In the genomic region with DNA sequence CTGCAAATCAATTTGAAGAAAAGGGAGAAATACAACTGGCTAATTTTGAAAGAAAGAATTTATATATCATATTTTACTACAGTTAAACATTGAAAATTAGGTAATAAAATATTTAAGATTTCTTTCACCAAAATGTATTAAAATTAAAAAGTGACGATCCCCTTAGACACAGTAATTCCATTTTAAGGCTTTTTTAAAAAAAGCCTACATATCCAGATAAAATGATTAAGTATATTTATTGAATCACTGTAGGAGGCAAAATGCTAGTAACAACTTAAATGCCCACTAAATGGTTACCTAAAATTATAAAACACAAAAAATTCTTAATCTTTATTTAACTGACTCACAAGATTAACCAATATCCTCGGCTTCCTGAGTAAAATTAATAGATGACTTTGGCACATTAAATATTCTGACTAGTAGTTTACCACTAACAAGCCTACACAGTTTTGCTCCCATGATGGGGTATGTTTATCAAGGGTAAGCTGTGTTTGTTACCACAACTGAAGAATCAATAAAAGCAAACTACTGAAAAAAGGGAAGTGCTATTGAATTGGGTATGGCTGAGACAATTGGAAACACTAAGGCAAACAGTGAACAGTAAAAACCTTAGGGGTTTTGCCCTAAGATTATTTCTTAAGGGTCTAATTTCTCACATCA, we compare ENCODE assay signal across 13 cellular contexts. TPM values are rescaled to one million over a fixed set of nuclear protein-coding genes. Genes with fewer than 3 reads are reported as not detected.
DNase-seq lines count a peak whose midpoint lies in the region; ATAC-seq and TF ChIP-seq lines count a peak whose summit lies in the region.
"Had no signal": no experiment of that assay in that cellular context is flagged by ENCODE, and none has a peak within 500 bp of the region (broad histone marks: within the 10 kb centered on the region; RNA-seq: fewer than 3 reads in every experiment).

No MANE protein-coding gene starts in this region.

- peak overlapping the region; percentile 56; the same call in 1 of the 2 replicates for H3K27ac ChIP-seq in IMR-90 (ENCODE audit: insufficient read depth, low read length)
- peak overlapping the region; percentile 49 to 75 (median 72) for H3K27ac ChIP-seq in gastrocnemius medialis
- H3K27ac ChIP-seq: WERI-Rb-1 had no signal

- H3K4me3 ChIP-seq in IMR-90 (ENCODE audit: insufficient read depth, low read depth, low read length): no peak overlapping the region
- no peak overlapping the region for H3K4me3 ChIP-seq in gastrocnemius medialis

- peak overlapping the region; percentile 35 to 94; a peak in 3 of 4 replicates for H4K8ac ChIP-seq in IMR-90 (ENCODE audit: low read depth in 2 of 2, low read length in 2 of 2)

- intact Hi-C loops in IMR-90 (cut with micrococcal nuclease): loop anchor here (2.0 kb wide), 2 partner anchors 19 to 27 kb away; partner anchors contain the start of gene ANKRD28
- intact Hi-C loops in gastrocnemius medialis (cut with DNase I; ENCODE audit: low total_unique reads): no loop called here
- intact Hi-C loops in sciatic nerve (cut with DNase I): no loop called here

- in situ Hi-C loops in IMR-90 (cut with MboI; ENCODE audit: low sequenced_read_pairs): no loop called here
- in situ Hi-C loops in gastrocnemius medialis (cut with MboI; ENCODE audit: low sequenced_read_pairs in 4 of 4): no loop called here
- in situ Hi-C loops in GM13976 (cut with MboI; ENCODE audit: low sequenced_read_pairs, unreplicated experiment): no loop called here

- H3K56ac ChIP-seq in IMR-90 (ENCODE audit: extremely low read depth, insufficient read depth, low read length): 0 out of 2 replicates have a peak overlapping the region, but pooled peaks have one; percentile 24

- no CpG with 5 or more reads among the region's 2 CpGs for WGBS in IMR-90 (ENCODE audit: extremely low coverage in 2 of 2, insufficient read length in 1 of 2), 2 experiments

- peaks cover 65% of the 10 kb centered on the region for H3K36me3 Mint-ChIP-seq in brain

- no peak overlapping the region for H3K4me3 Mint-ChIP-seq in brain

- H3K9me1 ChIP-seq in IMR-90 (ENCODE audit: insufficient read depth, low read length): peaks cover 2% of the 10 kb centered on the region; the same call in 1 of the 2 replicates

- peaks cover 19 to 44% of the 10 kb centered on the region in 2 experiments for H3K79me1 ChIP-seq in IMR-90 (ENCODE audit: low read depth in 1 of 2, low read length in 2 of 2)

- H3K4me2 ChIP-seq in IMR-90 (ENCODE audit: low read depth, low read length): peak overlapping the region; percentile 87

- H3K27ac Mint-ChIP-seq in brain: peak overlapping the region in 3 of 5 experiments; percentile 53 to 93 (median 67)

- no TSS peak for BruUV-seq in IMR-90 (replicated peaks; lab: Mats Ljungman, UMichigan)

- POLR2A ChIA-PET in IMR-90 (lab: Charles Lee; ENCODE audit: unreplicated experiment): no interaction called here

- peak overlapping the region; percentile 66 for H4K91ac ChIP-seq in IMR-90 (ENCODE audit: insufficient read depth, low read depth, low read length)

- no peaks in the 10 kb centered on the region for H3K27me3 ChIP-seq in IMR-90 (ENCODE audit: control insufficient read depth, insufficient read depth, low read length)
- H3K27me3 ChIP-seq in gastrocnemius medialis: no peaks in the 10 kb centered on the region

- H2BK20ac ChIP-seq in IMR-90 (ENCODE audit: low read depth, low read length): peak overlapping the region; percentile 54

- no peak overlapping the region; the same call in 1 of the 2 replicates for H3K9ac ChIP-seq in IMR-90 (ENCODE audit: low read depth, low read length)

- peak overlapping the region; percentile 98 for H2BK5ac ChIP-seq in IMR-90 (ENCODE audit: low read depth, low read length, poor library complexity, severe bottlenecking)

- H3K4me1 Mint-ChIP-seq in brain: peaks cover 21% of the 10 kb centered on the region

- peak; percentile 40 for ATAC-seq in GM18907 (IDR thresholded peaks at IDR 0.05; ENCODE audit: unreplicated experiment)
- ATAC-seq in IMR-90 (ENCODE audit: low read depth): no peak; the same call in 1 of the 2 replicates
- ATAC-seq in gastrocnemius medialis: no peak
- ATAC-seq in sciatic nerve: no peak

- no peak for TF ChIP-seq CTCF in IMR-90 (conservative IDR thresholded peaks at IDR 0.05; ENCODE audit: low read depth, low read length)
- TF ChIP-seq CTCF in brain (conservative IDR thresholded peaks at IDR 0.05): no peak
- TF ChIP-seq CTCF in gastrocnemius medialis (IDR thresholded peaks at IDR 0.05 in 4 of 5, conservative IDR thresholded peaks at IDR 0.05 in 1 of 5): no peak
- no peak for TF ChIP-seq CTCF in GM13976 (IDR thresholded peaks at IDR 0.05; ENCODE audit: borderline replicate concordance, control extremely low read depth, extremely low read depth, insufficient read depth, missing control alignments)

- no peak for TF ChIP-seq POLR2A in IMR-90 (IDR thresholded peaks at IDR 0.05; ENCODE audit: low read depth, low read length)
- TF ChIP-seq POLR2A in gastrocnemius medialis (IDR thresholded peaks at IDR 0.05): no peak

- H3K14ac ChIP-seq in IMR-90 (replicated peaks; ENCODE audit: low read depth, low read length): peak overlapping the region; percentile 42; the same call in 1 of the 2 replicates

- CTCF ChIA-PET in IMR-90 (lab: Yijun Ruan, JAX): no interaction called here

- H2AK9ac ChIP-seq in IMR-90 (replicated peaks; ENCODE audit: low read depth, low read length, poor library complexity): no peak overlapping the region

- peak overlapping the region; percentile 49 for H2AK5ac ChIP-seq in IMR-90 (ENCODE audit: low read depth, low read length)

- H4K20me1 ChIP-seq in IMR-90 (ENCODE audit: insufficient read depth, low read length): no peaks in the 10 kb centered on the region

- peak overlapping the region; percentile 90 for H2BK120ac ChIP-seq in IMR-90 (ENCODE audit: low read depth, low read length)

- H3K9me3 Mint-ChIP-seq in brain: peaks cover 0 to 6% (median 3%) of the 10 kb centered on the region in 5 experiments

- DNase-seq in IMR-90 (no peak), gastrocnemius medialis (no peak), RPMI8226 (no peak), sciatic nerve (ENCODE audit: low spot score) (no peak), GM13976 (ENCODE audit: low spot score) (no peak), COLO668 (lab: John Stamatoyannopoulos, UW; ENCODE audit: unreplicated experiment) (no peak)
- DNase-seq: activated naive CD4-positive, alpha-beta T cell treated with anti-CD3 and anti-CD28 coated beads, Interleukin-2, amount 50 U/mL, for 16 hours; DMS79; left cardiac atrium; NCI-H526 treated with DMSO at 0.1 percent for 48 hours; WERI-Rb-1 had no signal

- dilution Hi-C loops in IMR-90 (cut with HindIII; ENCODE audit: low sequenced_read_pairs, unreplicated experiment): no loop called here

- H3K4me1 ChIP-seq in IMR-90 (ENCODE audit: control insufficient read depth, insufficient read depth, low read length): peaks cover 8% of the 10 kb centered on the region
- peaks cover 20% of the 10 kb centered on the region in 2 donors for H3K4me1 ChIP-seq in gastrocnemius medialis

- H3K18ac ChIP-seq in IMR-90 (ENCODE audit: low read depth, low read length): peak overlapping the region; percentile 95

- no peak overlapping the region for H2AFZ ChIP-seq in IMR-90 (replicated peaks; ENCODE audit: low read length, poor library complexity)

- peak overlapping the region; percentile 54; the same call in 1 of the 2 replicates for H3K23ac ChIP-seq in IMR-90 (ENCODE audit: low read depth, low read length)

- peak overlapping the region; percentile 78; the same call in 1 of the 2 replicates for H3K4ac ChIP-seq in IMR-90 (ENCODE audit: low read depth, low read length)

- no peak for TF ChIP-seq RAD21 in IMR-90 (IDR thresholded peaks at IDR 0.05; ENCODE audit: low read length)

- H3K36me3 ChIP-seq in IMR-90 (ENCODE audit: control insufficient read depth, insufficient read depth, low read length): peaks cover 11% of the 10 kb centered on the region
- H3K36me3 ChIP-seq in gastrocnemius medialis: peaks cover 0 to 8% of the 10 kb centered on the region in 2 donors

- H3K9me3 ChIP-seq in IMR-90 (ENCODE audit: control insufficient read depth, insufficient read depth, low read length): no peaks in the 10 kb centered on the region
- no peaks in the 10 kb centered on the region for H3K9me3 ChIP-seq in gastrocnemius medialis

- peak overlapping the region; percentile 94; the same call in 2 of the 3 replicates for H2BK15ac ChIP-seq in IMR-90 (ENCODE audit: low read depth, low read length)

- H3K27me3 Mint-ChIP-seq in brain: no peaks in the 10 kb centered on the region

- H4K5ac ChIP-seq in IMR-90 (ENCODE audit: low read depth, low read length): peak overlapping the region; percentile 75; the same call in 1 of the 2 replicates

TF ChIP-seq in IMR-90, 13 proteins besides CTCF, POLR2A, EP300 and RAD21:
- TF ChIP-seq SMC3 (IDR thresholded peaks at IDR 0.05; ENCODE audit: low read depth, low read length) (no peak), MAFK (IDR thresholded peaks at IDR 0.05; ENCODE audit: low read depth, low read length) (no peak), CEBPB (IDR thresholded peaks at IDR 0.05; ENCODE audit: low read depth, low read length) (no peak), MAZ (IDR thresholded peaks at IDR 0.05; ENCODE audit: borderline replicate concordance, low read depth, low read length) (no peak), MXI1 (IDR thresholded peaks at IDR 0.05; ENCODE audit: borderline replicate concordance, low read depth, low read length) (no peak)

RNA-seq across cellular contexts. Expression of gene ANKRD28, which starts 28.4 kb away (rescaled TPM):
- total RNA-seq in IMR-90 (2012; rRNA removed) (211 and 223 TPM in 2 replicates), gastrocnemius medialis (100 to 1,000 TPM in 2 of 4 donors, 10 to 100 TPM in 2; 97.1 to 121 (median 105) TPM), sciatic nerve (71.9 TPM)
- polyA plus RNA-seq in IMR-90 (2012; rRNA removed) (39.2 and 52.6 TPM in 2 replicates), brain (ENCODE audit: insufficient read depth, low read depth, low replicate concordance) (6.5 TPM)
- 14.2 and 22.7 TPM in 2 replicates for polyA plus RNA-seq in IMR-90 (2012; cell fraction: cytosol; rRNA removed)
- 23.2 and 164 TPM in 2 replicates for polyA plus RNA-seq in IMR-90 (2012; cell fraction: nucleus; rRNA removed; ENCODE audit: low replicate concordance)
